ENCODE assay signal across 1 cellular context in the genomic region with DNA sequence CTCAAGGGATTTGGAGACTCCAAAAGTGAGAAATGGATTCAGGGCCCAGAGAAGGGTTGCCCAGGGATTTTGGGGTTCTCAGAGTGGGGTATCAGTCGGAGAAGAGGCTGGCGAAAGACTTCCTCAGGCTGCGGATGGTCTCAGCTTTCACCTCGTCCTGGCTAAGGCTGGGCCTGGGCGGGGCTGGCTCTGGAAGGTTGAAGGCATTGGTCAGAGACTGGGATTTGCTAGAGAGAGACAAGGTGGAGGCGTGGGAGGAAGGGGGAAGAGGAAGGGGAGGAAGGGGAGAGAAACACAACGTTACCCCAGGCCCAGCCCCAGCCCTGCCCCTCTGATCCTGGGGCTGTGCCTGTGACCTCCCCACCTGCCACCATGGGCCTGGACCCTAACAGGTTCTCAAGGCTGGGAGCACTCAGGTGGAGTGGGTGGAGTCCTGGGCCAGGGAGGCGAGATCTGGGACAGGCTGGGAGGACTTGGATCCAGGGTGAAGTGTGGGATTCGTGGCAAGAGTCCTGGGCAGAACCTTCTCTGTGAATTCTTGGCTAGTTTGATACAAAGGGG.
TF ChIP-seq lines count a peak whose summit lies in the region.

No MANE protein-coding gene starts in this region.

TF ChIP-seq in GM23338, 12 proteins besides CTCF, POLR2A, EP300 and RAD21 (continued from another document):
- no peak for TF ChIP-seq JUNB (IDR thresholded peaks at IDR 0.05; ENCODE audit: unreplicated experiment)
- TF ChIP-seq ZNF462 (CRISPR knock-in tag; IDR thresholded peaks at IDR 0.05), result no peak
